Comparison of ENCODE assay signal across 26 cellular contexts in genomic region chr11:20164152-20164551, GRCh38. TPM values are rescaled to one million over a fixed set of nuclear protein-coding genes. Genes with fewer than 3 reads are reported as not detected.
A peak's percentile ranks its signal among the peaks of the same experiment; 100 is the strongest.
DNase-seq lines count a peak whose midpoint lies in the region; ATAC-seq lines count a peak whose summit lies in the region.
"Had no signal": no experiment of that assay in that cellular context is flagged by ENCODE, and none has a peak within 500 bp of the region (broad histone marks: within the 10 kb centered on the region; RNA-seq: fewer than 3 reads in every experiment).

No MANE protein-coding gene starts in this region.

- intact Hi-C loops in right cardiac atrium (cut with DNase I) (no loop called here), left ventricle myocardium superior (cut with micrococcal nuclease) (no loop called here)
- intact Hi-C loops in naive thymus-derived CD4-positive, alpha-beta T cell (cut with micrococcal nuclease) = no loop called here

- H3K4me1 ChIP-seq in right cardiac atrium (ENCODE audit: control insufficient read depth, insufficient read depth, low read length) = peaks cover 4% of the 10 kb centered on the region
- peaks cover 0 to 4% of the 10 kb centered on the region in 2 donors for H3K4me1 ChIP-seq in naive thymus-derived CD4-positive, alpha-beta T cell (ENCODE audit: control insufficient read depth in 2 of 2, insufficient read depth in 2 of 2, low read length in 2 of 2)

- H3K9me3 Mint-ChIP-seq in effector memory CD8-positive, alpha-beta T cell = peaks cover under 1 to 2% of the 10 kb centered on the region in 2 donors
- peaks cover 0 to 30% (median 12%) of the 10 kb centered on the region in 11 donors for H3K9me3 Mint-ChIP-seq in naive thymus-derived CD4-positive, alpha-beta T cell

- POLR2A ChIA-PET in naive thymus-derived CD4-positive, alpha-beta T cell (lab: Charles Lee) = interaction anchor here (1.0 kb wide), 1 partner anchor 28 kb away, joined by 3 read pairs; no protein-coding TSS in a partner anchor

- peak overlapping the region; percentile 3 to 7 for H3K4me3 Mint-ChIP-seq in effector memory CD8-positive, alpha-beta T cell
- peak overlapping the region in 6 of 10 donors; percentile 21 to 85 (median 65) for H3K4me3 Mint-ChIP-seq in naive thymus-derived CD4-positive, alpha-beta T cell
- H3K4me3 Mint-ChIP-seq: HFFc6 had no signal

- no peaks in the 10 kb centered on the region for H3K9me3 ChIP-seq in right cardiac atrium (ENCODE audit: control insufficient read depth, low read length)
- H3K9me3 ChIP-seq in naive thymus-derived CD4-positive, alpha-beta T cell (ENCODE audit: control insufficient read depth in 2 of 3, low read length in 3 of 3) = peaks cover 0 to 11% (median 0%) of the 10 kb centered on the region in 3 experiments

- no peak overlapping the region for H3K27ac Mint-ChIP-seq in effector memory CD8-positive, alpha-beta T cell
- no peak overlapping the region for H3K27ac Mint-ChIP-seq in naive thymus-derived CD4-positive, alpha-beta T cell
- H3K27ac Mint-ChIP-seq: HFFc6 had no signal

- ATAC-seq in right cardiac atrium (no peak), left ventricle myocardium superior (no peak)
- ATAC-seq in effector memory CD8-positive, alpha-beta T cell (replicated peaks) = no peak
- ATAC-seq in naive thymus-derived CD4-positive, alpha-beta T cell = no peak
- ATAC-seq: esophagus mucosa, sciatic nerve had no signal

- CTCF ChIA-PET in naive thymus-derived CD4-positive, alpha-beta T cell (lab: Charles Lee) = no interaction called here

- peaks cover 9% of the 10 kb centered on the region for H3K27me3 ChIP-seq in right cardiac atrium (ENCODE audit: control insufficient read depth, insufficient read depth)
- peaks cover 0 to 34% of the 10 kb centered on the region in 2 donors for H3K27me3 ChIP-seq in naive thymus-derived CD4-positive, alpha-beta T cell (ENCODE audit: control insufficient read depth in 2 of 2, insufficient read depth in 2 of 2, low read length in 2 of 2)

- H3K27me3 Mint-ChIP-seq in effector memory CD8-positive, alpha-beta T cell = peaks cover 75 to 96% of the 10 kb centered on the region in 2 donors
- peaks cover 73 to 90% (median 87%) of the 10 kb centered on the region in 5 donors for H3K27me3 Mint-ChIP-seq in naive thymus-derived CD4-positive, alpha-beta T cell

- H3K4me3 ChIP-seq in right cardiac atrium (ENCODE audit: low read length) = peak overlapping the region; percentile 29
- H3K4me3 ChIP-seq in naive thymus-derived CD4-positive, alpha-beta T cell (ENCODE audit: low read length) = no peak overlapping the region

- no peaks in the 10 kb centered on the region for H3K36me3 ChIP-seq in naive thymus-derived CD4-positive, alpha-beta T cell (ENCODE audit: control insufficient read depth in 2 of 3, insufficient read depth in 3 of 3, low read length in 3 of 3)
- H3K36me3 ChIP-seq: BLaER1, gastroesophageal sphincter had no signal

- WGBS in right cardiac atrium = 30% methylated on average over 11 of the region's 11 CpGs

- H3K36me3 Mint-ChIP-seq in effector memory CD8-positive, alpha-beta T cell (ENCODE audit: insufficient read depth) = peaks cover 11% of the 10 kb centered on the region
- H3K36me3 Mint-ChIP-seq in naive thymus-derived CD4-positive, alpha-beta T cell = peaks cover 0 to 5% (median 1%) of the 10 kb centered on the region in 5 donors

- DNase-seq in right cardiac atrium (no peak), left ventricle myocardium superior (no peak), GM19240 (ENCODE audit: insufficient read length, low spot score) (no peak), NCI-H2227 treated with DMSO at 0.1 percent for 48 hours (lab: John Stamatoyannopoulos, UW) (no peak), middle frontal gyrus (ENCODE audit: extremely low spot score, low spot score) (no peak), NOMO-1 (lab: John Stamatoyannopoulos, UW; ENCODE audit: unreplicated experiment in 2 of 2) (no peak)
- DNase-seq in effector memory CD8-positive, alpha-beta T cell = no peak
- DNase-seq in naive thymus-derived CD4-positive, alpha-beta T cell = no peak
- DNase-seq: activated CD4-positive, alpha-beta T cell treated with anti-CD3 and anti-CD28 coated beads, Interleukin-2, amount 50 U/mL, for 1 hour; activated CD8-positive, alpha-beta memory T cell treated with anti-CD3 and anti-CD28 coated beads, Interleukin-2, amount 50 U/mL, for 4 hours; activated effector memory CD4-positive, alpha-beta T cell treated with anti-CD3 and anti-CD28 coated beads, Interleukin-2, amount 50 U/mL, for 16 hours; amniotic stem cell; caudate nucleus; HFFc6; IMR-90; NCI-H1436; NCI-H2171 treated with DMSO at 0.1 percent for 48 hours; SHP77; stimulated activated CD4-positive, alpha-beta T cell treated with anti-CD3 and anti-CD28 coated beads, Interleukin-15, amount 100 ng/mL, for 24 hours had no signal

- H3K27ac ChIP-seq in right cardiac atrium (ENCODE audit: low read length) = no peak overlapping the region
- H3K27ac ChIP-seq in naive thymus-derived CD4-positive, alpha-beta T cell (ENCODE audit: low read depth, low read length) = no peak overlapping the region
- H3K27ac ChIP-seq: BLaER1, gastroesophageal sphincter had no signal

- H3K4me1 Mint-ChIP-seq in effector memory CD8-positive, alpha-beta T cell (ENCODE audit: low read depth in 2 of 2) = peaks cover 10 to 12% of the 10 kb centered on the region in 2 donors
- H3K4me1 Mint-ChIP-seq in naive thymus-derived CD4-positive, alpha-beta T cell = peaks cover 10 to 44% (median 25%) of the 10 kb centered on the region in 7 donors

RNA-seq across cellular contexts. Expression of gene DBX1, which starts 3.9 kb away (rescaled TPM):
- total RNA-seq in right cardiac atrium = not detected
- polyA plus RNA-seq in right cardiac atrium = not detected
- not detected for total RNA-seq in left ventricle myocardium superior
- not detected for total RNA-seq in naive thymus-derived CD4-positive, alpha-beta T cell
- not detected for polyA plus RNA-seq in naive thymus-derived CD4-positive, alpha-beta T cell
- total RNA-seq: esophagus mucosa, gastroesophageal sphincter, HFFc6, IMR-90, M059J, mucosa of gallbladder, osteocyte, sciatic nerve had no signal
- polyA plus RNA-seq: IMR-90 had no signal
